Comparison of ENCODE assay signal across 8 cellular contexts in genomic region chr5:56481147-56481997, GRCh38.
DNase-seq lines count a peak whose midpoint lies in the region; ATAC-seq and TF ChIP-seq lines count a peak whose summit lies in the region.

No MANE protein-coding gene starts in this region.

- H3K9me3 ChIP-seq in CD4-positive, CD25-positive, alpha-beta regulatory T cell (ENCODE audit: control insufficient read depth in 2 of 2, low read length in 2 of 2): no peaks in the 10 kb centered on the region

- H3K27ac ChIP-seq in CD4-positive, CD25-positive, alpha-beta regulatory T cell (ENCODE audit: insufficient read depth, low read length, poor library complexity, severe bottlenecking): peak overlapping the region; percentile 85

- H3K4me3 ChIP-seq in CD4-positive, CD25-positive, alpha-beta regulatory T cell (ENCODE audit: low read depth, low read length): peak overlapping the region; percentile 85
- H3K4me3 ChIP-seq in HFF-Myc (replicated peaks; ENCODE audit: low read depth, low read length): peak overlapping the region; percentile 55

- H3K4me1 ChIP-seq in CD4-positive, CD25-positive, alpha-beta regulatory T cell (ENCODE audit: control insufficient read depth, insufficient read depth, low read length, poor library complexity, severe bottlenecking): peaks cover 46% of the 10 kb centered on the region

- peak overlapping the region; percentile 90 to 96 (median 91) for H3K4me3 Mint-ChIP-seq in CD4-positive, CD25-positive, alpha-beta regulatory T cell

- DNase-seq in CD4-positive, CD25-positive, alpha-beta regulatory T cell: peak; percentile 14 to 55 (median 37)
- no peak for DNase-seq in HFF-Myc (ENCODE audit: extremely low read depth, low read depth)
- peak in 3 of 5 experiments; percentile 11 to 52 (median 31) for DNase-seq in T-helper 2 cell
- peak; percentile 56 for DNase-seq in cerebellum (ENCODE audit: low spot score)
- DNase-seq in kidney tubule cell (ENCODE audit: low spot score): peak; percentile 38
- peak; percentile 11 for DNase-seq in stimulated activated CD4-positive, alpha-beta T cell treated with anti-CD3 and anti-CD28 coated beads, Interleukin-1b, Interleukin-23, amount 100 ng/mL, for 48 hours
- DNase-seq in NCI-H1436 (lab: John Stamatoyannopoulos, UW): no peak
- no peak for DNase-seq in GOT3 (lab: John Stamatoyannopoulos, UW)

- H3K4me1 Mint-ChIP-seq in CD4-positive, CD25-positive, alpha-beta regulatory T cell: peaks cover 20 to 57% (median 34%) of the 10 kb centered on the region in 4 donors

- H3K9me3 Mint-ChIP-seq in CD4-positive, CD25-positive, alpha-beta regulatory T cell: no peaks in the 10 kb centered on the region

- H3K36me3 Mint-ChIP-seq in CD4-positive, CD25-positive, alpha-beta regulatory T cell: no peaks in the 10 kb centered on the region

- H3K36me3 ChIP-seq in CD4-positive, CD25-positive, alpha-beta regulatory T cell (ENCODE audit: control insufficient read depth, insufficient read depth, low read length): no peaks in the 10 kb centered on the region

- H3K27me3 Mint-ChIP-seq in CD4-positive, CD25-positive, alpha-beta regulatory T cell: peaks cover 4% of the 10 kb centered on the region

- ATAC-seq in CD4-positive, CD25-positive, alpha-beta regulatory T cell (ENCODE audit: low read depth in 2 of 2): no peak

- H3K27ac Mint-ChIP-seq in CD4-positive, CD25-positive, alpha-beta regulatory T cell: peak overlapping the region; percentile 95 to 98 (median 97)

- TF ChIP-seq CTCF in HFF-Myc (IDR thresholded peaks at IDR 0.05; ENCODE audit: low read depth, low read length, missing control alignments): peak; percentile 33

- H3K27me3 ChIP-seq in CD4-positive, CD25-positive, alpha-beta regulatory T cell (ENCODE audit: control insufficient read depth, insufficient read depth, low read length): no peaks in the 10 kb centered on the region

Comparison
In these comparisons a context has a peak if more than half of its experiments do, and no peak if none do; other contexts are left out.
1. DNase-seq: peak in CD4-positive, CD25-positive, alpha-beta regulatory T cell (3 of 3), T-helper 2 cell (3 of 5), cerebellum (single experiment), kidney tubule cell (single experiment) and stimulated activated CD4-positive, alpha-beta T cell treated with anti-CD3 and anti-CD28 coated beads, Interleukin-1b, Interleukin-23, amount 100 ng/mL, for 48 hours (single experiment); none in HFF-Myc (single experiment), NCI-H1436 (single experiment) and GOT3 (single experiment).